In the genomic region with DNA sequence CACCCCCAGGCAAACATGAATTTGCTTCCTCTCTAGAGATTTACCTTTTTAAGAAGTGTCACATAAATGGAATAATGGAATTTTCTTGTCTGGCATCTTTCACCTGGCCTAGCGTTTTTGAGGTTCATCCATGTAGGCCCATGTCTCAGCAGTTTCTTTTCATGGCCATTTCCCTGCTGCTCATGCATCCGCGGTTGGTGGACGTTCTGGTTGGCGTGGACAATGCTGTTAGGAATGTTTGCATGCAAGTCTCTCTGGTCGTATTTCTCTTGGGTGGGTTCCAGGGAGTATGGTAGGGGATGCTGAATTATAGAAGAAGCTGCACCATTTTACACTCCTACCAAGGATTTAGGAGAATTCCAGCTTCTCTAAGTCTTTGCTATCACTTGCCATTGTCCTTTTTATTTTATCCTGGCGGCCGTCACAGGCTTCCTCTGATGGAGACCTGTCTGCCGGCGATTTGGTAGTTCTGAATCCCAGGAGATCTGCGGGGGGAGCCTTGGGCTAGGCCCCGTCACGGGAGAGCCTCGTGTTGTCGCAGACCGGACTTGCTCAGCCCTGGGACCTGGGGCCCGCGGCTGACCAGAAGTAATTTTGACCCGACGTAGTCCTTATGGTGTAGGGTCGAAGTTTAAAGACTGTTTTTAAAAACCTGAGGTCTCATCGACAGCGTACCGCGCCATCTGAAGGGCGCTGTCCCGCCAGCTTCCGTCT, we compare ENCODE assay signal across 8 cellular contexts. TPM values are rescaled to one million over a fixed set of nuclear protein-coding genes. Genes with fewer than 3 reads are reported as not detected.
DNase-seq lines count a peak whose midpoint lies in the region; ATAC-seq lines count a peak whose summit lies in the region.

No MANE protein-coding gene starts in this region.

- H3K9me3 ChIP-seq in HUES48 (ENCODE audit: control insufficient read depth, insufficient read depth, low read length) (no peaks in the 10 kb centered on the region), right cardiac atrium (ENCODE audit: control insufficient read depth, low read length) (no peaks in the 10 kb centered on the region)

- peak overlapping the region; percentile 50 for H3K9ac ChIP-seq in HUES48 (ENCODE audit: low read depth, low read length)

- H3K27me3 ChIP-seq in HUES48 (ENCODE audit: control insufficient read depth, insufficient read depth, low read length) (no peaks in the 10 kb centered on the region), right cardiac atrium (ENCODE audit: control insufficient read depth, insufficient read depth) (no peaks in the 10 kb centered on the region)

- intact Hi-C loops in right cardiac atrium (cut with DNase I) (loop anchor here in 3 of 4 donors (2.0 to 5.0 kb wide), 3 partner anchors 77 to 209 kb away; partner anchors contain the start of gene TBC1D14 (in 2 of the 3)), sciatic nerve (cut with DNase I) (no loop called here)

- H3K36me3 ChIP-seq in HUES48 (ENCODE audit: control insufficient read depth, insufficient read depth, low read length) = 0 out of 2 replicates have a peak, but pooled peaks cover 4% of the 10 kb centered on the region

- peak; percentile 10 for ATAC-seq in GM19463 (IDR thresholded peaks at IDR 0.05; ENCODE audit: unreplicated experiment)
- peak; percentile 56 to 58 for ATAC-seq in right cardiac atrium
- ATAC-seq in sciatic nerve = peak; percentile 80
- no peak for ATAC-seq in GM21423 (IDR thresholded peaks at IDR 0.05; ENCODE audit: unreplicated experiment)

- DNase-seq in DMS114 treated with DMSO at 0.1 percent for 48 hours (lab: John Stamatoyannopoulos, UW; ENCODE audit: unreplicated experiment) (peak; percentile 34), amniotic epithelial cell (ENCODE audit: low read depth) (peak; percentile 35), right cardiac atrium (peak; percentile 53 to 79 (median 71)), sciatic nerve (ENCODE audit: low spot score) (peak; percentile 79), NAMALWA (ENCODE audit: low spot score) (no peak)

- peak overlapping the region; percentile 76 for H3K4me3 ChIP-seq in HUES48 (ENCODE audit: low read depth, low read length)
- H3K4me3 ChIP-seq in right cardiac atrium (ENCODE audit: low read length) = peak overlapping the region; percentile 73

- 3% methylated on average over 28 of the region's 28 CpGs for WGBS in right cardiac atrium

- peaks cover 27% of the 10 kb centered on the region for H3K4me1 ChIP-seq in HUES48 (ENCODE audit: control insufficient read depth, insufficient read depth, low read length)
- H3K4me1 ChIP-seq in right cardiac atrium (ENCODE audit: control insufficient read depth, insufficient read depth, low read length) = peaks cover 8% of the 10 kb centered on the region

- H3K27ac ChIP-seq in HUES48 (ENCODE audit: low read depth, low read length) (peak overlapping the region; percentile 92), right cardiac atrium (ENCODE audit: low read length) (peak overlapping the region; percentile 83)

RNA-seq across cellular contexts. Expression of gene TADA2B, which starts 56.9 kb away (rescaled TPM):
- 10 to 100 TPM; 29.4 to 35.6 (median 31.7) TPM for total RNA-seq in right cardiac atrium
- 19.7 TPM for polyA plus RNA-seq in right cardiac atrium
- total RNA-seq in sciatic nerve = 14.8 TPM
